In genomic region chr12:113049976-113050742, GRCh38 we compare ENCODE assay signal across 10 cellular contexts. TPM values are rescaled to one million over a fixed set of nuclear protein-coding genes. Genes with fewer than 3 reads are reported as not detected.
A peak's percentile ranks its signal among the peaks of the same experiment; 100 is the strongest.
DNase-seq lines count a peak whose midpoint lies in the region; ATAC-seq and TF ChIP-seq lines count a peak whose summit lies in the region.
"Had no signal": no experiment of that assay in that cellular context is flagged by ENCODE, and none has a peak within 500 bp of the region (broad histone marks: within the 10 kb centered on the region; RNA-seq: fewer than 3 reads in every experiment).

No MANE protein-coding gene starts in this region.

- peak overlapping the region; percentile 97 for H3K27ac ChIP-seq in OCI-LY7 (ENCODE audit: low read depth, low read length, poor library complexity, severe bottlenecking)
- H3K27ac ChIP-seq: heart right ventricle had no signal

- peak overlapping the region; percentile 56 for H3K4me2 ChIP-seq in OCI-LY7 (ENCODE audit: low read length)

- TSS peak; percentile 58 for BruUV-seq in OCI-LY7 (replicated peaks; lab: Mats Ljungman, UMichigan)

- CTCF ChIA-PET in OCI-LY7 (lab: Charles Lee; ENCODE audit: unreplicated experiment) = interaction anchor here (0.9 to 2.3 kb wide), 4 partner anchors 12 to 103 kb away, joined by 3 to 9 read pairs (median 5); no protein-coding TSS in a partner anchor

- no peak for DNase-seq in AG09309 (ENCODE audit: low read depth)
- peak; percentile 43 for DNase-seq in H4 (ENCODE audit: low spot score)
- DNase-seq in OCI-LY7 (ENCODE audit: low spot score) = peak; percentile 85
- DNase-seq in glomerular visceral epithelial cell (ENCODE audit: extremely low spot score) = peak; percentile 71
- no peak for DNase-seq in COLO829 (ENCODE audit: low spot score)
- DNase-seq in NCI-H1092 treated with DMSO at 0.1 percent for 48 hours (lab: John Stamatoyannopoulos, UW) = no peak
- DNase-seq: heart right ventricle; stimulated activated CD4-positive, alpha-beta T cell treated with anti-CD3 and anti-CD28 coated beads, Interleukin-4, amount 100 ng/mL, for 1 hour had no signal

- no peaks in the 10 kb centered on the region for H3K9me2 ChIP-seq in OCI-LY7 (ENCODE audit: insufficient read depth, low read length)

- H3K36me3 ChIP-seq in OCI-LY7 (ENCODE audit: insufficient read depth, low read length) = peaks cover 6% of the 10 kb centered on the region; the same call in 1 of the 2 replicates
- H3K36me3 ChIP-seq: heart right ventricle had no signal

- TF ChIP-seq CTCF in AG09309 (IDR thresholded peaks at IDR 0.05; ENCODE audit: control insufficient read depth, insufficient read depth, low read depth, low read length, missing control alignments) = peak; percentile 34
- TF ChIP-seq CTCF in OCI-LY7 (conservative IDR thresholded peaks at IDR 0.05; ENCODE audit: low read length) = peak; percentile 87

- POLR2A ChIA-PET in OCI-LY7 (lab: Charles Lee) = interaction anchor here (0.8 to 16.3 kb wide), 13 partner anchors 17 to 123 kb away, joined by 3 to 235 read pairs (median 3); partner anchors contain the start of gene OAS2

- H4K20me1 ChIP-seq in OCI-LY7 (ENCODE audit: insufficient read depth, low read length) = no peaks in the 10 kb centered on the region

- H3K4me1 ChIP-seq in OCI-LY7 (ENCODE audit: insufficient read depth, low read length, poor library complexity, severe bottlenecking) = peaks cover 86% of the 10 kb centered on the region
- H3K4me1 ChIP-seq: heart right ventricle had no signal

- peaks cover 18% of the 10 kb centered on the region for H3K79me2 ChIP-seq in OCI-LY7 (ENCODE audit: insufficient read depth, low read depth, low read length)

- no peak overlapping the region for H3K4me3 ChIP-seq in AG09309 (ENCODE audit: control insufficient read depth, low read depth, low read length)
- peak overlapping the region; percentile 36 for H3K4me3 ChIP-seq in OCI-LY7 (ENCODE audit: low read depth, low read length, poor library complexity, severe bottlenecking)
- H3K4me3 ChIP-seq: heart right ventricle had no signal

- no peaks in the 10 kb centered on the region for H3K9me3 ChIP-seq in OCI-LY7 (ENCODE audit: low read length)
- H3K9me3 ChIP-seq: heart right ventricle had no signal

- ATAC-seq in GM18909 (IDR thresholded peaks at IDR 0.05; ENCODE audit: poor library complexity, unreplicated experiment) = no peak
- ATAC-seq in GM19324 (IDR thresholded peaks at IDR 0.05; ENCODE audit: low FRiP score, unreplicated experiment) = no peak

- intact Hi-C loops in OCI-LY7 (cut with micrococcal nuclease; ENCODE audit: unreplicated experiment) = loop anchor here (1.0 to 2.0 kb wide), 2 partner anchors 51 to 57 kb away; no protein-coding TSS in a partner anchor

- H2AFZ ChIP-seq in OCI-LY7 (ENCODE audit: low read length) = no peak overlapping the region

RNA-seq across cellular contexts. Expression of gene DTX1, which starts 6.4 kb away (rescaled TPM):
- 1.3 and 2.8 TPM in 2 replicates for total RNA-seq in H4 (2014; rRNA removed; shearing (Covaris generic))
- 263 and 293 TPM in 2 replicates for total RNA-seq in OCI-LY7 (2014; rRNA removed; shearing (Covaris generic))
- total RNA-seq in OCI-LY7 (2022) = 510 and 535 TPM in 2 replicates

Comparison
In these comparisons a context has a peak if more than half of its experiments do, and no peak if none do; other contexts are left out.
1. DNase-seq: peak in H4 (single experiment), OCI-LY7 (single experiment) and glomerular visceral epithelial cell (single experiment); none in AG09309 (single experiment), COLO829 (single experiment) and NCI-H1092 treated with DMSO at 0.1 percent for 48 hours (single experiment).
2. RNA of gene DTX1, which starts 6.4 kb away (total RNA-seq): 263 to 535 TPM in OCI-LY7; 1.3 to 2.8 TPM in H4; every median in the first group is over 10 times any median in the second.